ENCODE assay signal across 24 cellular contexts in the genomic region with DNA sequence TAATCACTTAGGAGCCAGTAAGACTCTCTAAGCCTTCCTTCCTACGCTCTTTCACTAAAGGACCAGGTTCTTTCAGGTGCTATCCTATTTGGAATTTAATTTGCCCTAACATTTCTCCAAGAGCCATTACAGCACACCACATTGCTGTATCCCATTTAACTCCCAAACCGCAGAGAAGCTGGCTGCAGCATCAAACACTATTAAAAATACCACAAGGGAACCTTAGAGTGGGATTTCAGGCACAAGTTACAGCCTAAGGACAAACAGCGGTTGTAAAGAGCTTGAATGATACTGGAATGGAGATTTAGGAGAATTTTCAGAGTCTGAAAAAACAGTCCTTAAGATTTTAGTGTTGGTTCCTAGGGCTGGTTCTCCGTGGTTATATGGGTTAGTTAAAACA.
"Had no signal": no experiment of that assay in that cellular context is flagged by ENCODE, and none has a peak within 500 bp of the region (broad histone marks: within the 10 kb centered on the region; RNA-seq: fewer than 3 reads in every experiment).

No MANE protein-coding gene starts in this region.

- H3K4me3 ChIP-seq: colonic mucosa, dorsolateral prefrontal cortex, esophagus muscularis mucosa, heart left ventricle, ovary, skin epidermis, tibial nerve, uterus had no signal

- H3K36me3 ChIP-seq: colonic mucosa, esophagus muscularis mucosa, heart left ventricle, ovary, tibial nerve, uterus had no signal

- H3K27me3 ChIP-seq: colonic mucosa, dorsolateral prefrontal cortex, esophagus muscularis mucosa, heart left ventricle, neutrophil, ovary, tibial nerve, uterus had no signal

- H3K4me1 ChIP-seq: colonic mucosa, tibial nerve, uterus had no signal

- FAIRE-seq: bronchial epithelial cell had no signal

- ATAC-seq: activated CD4-positive, CD25-positive, alpha-beta regulatory T cell treated with anti-CD3 and anti-CD28 coated beads, Interleukin-2, amount 50 U/mL, for 24 hours; activated T-cell treated with anti-CD3 and anti-CD28 coated beads, Interleukin-2, amount 50 U/mL, for 4 hours; effector memory CD8-positive, alpha-beta T cell; heart left ventricle; right cardiac atrium; stimulated activated effector memory CD8-positive, alpha-beta T cell treated with anti-CD3 and anti-CD28 coated beads, Interleukin-12 subunit alpha, Interleukin-12 subunit beta, amount 100 ng/mL, for 72 hours; stimulated activated naive CD8-positive, alpha-beta T cell treated with anti-CD3 and anti-CD28 coated beads, Interleukin-15, amount 100 ng/mL, for 72 hours had no signal

- DNase-seq: activated CD4-positive, alpha-beta T cell treated with anti-CD3 and anti-CD28 coated beads, Interleukin-2, amount 50 U/mL, for 1 hour; activated CD8-positive, alpha-beta memory T cell treated with anti-CD3 and anti-CD28 coated beads, Interleukin-2, amount 50 U/mL, for 48 hours; activated naive CD4-positive, alpha-beta T cell; activated naive CD8-positive, alpha-beta T cell treated with anti-CD3 and anti-CD28 coated beads, Interleukin-2, amount 10 ng/mL, durations not matched to agents 7 days and 5 days; activated T-cell treated with anti-CD3 and anti-CD28 coated beads, Interleukin-2, amount 50 U/mL, for 4 hours; amniotic stem cell; colonic mucosa; dorsolateral prefrontal cortex; effector memory CD8-positive, alpha-beta T cell; heart left ventricle; ovary; right cardiac atrium; stimulated activated CD4-positive, alpha-beta T cell treated with anti-CD3 and anti-CD28 coated beads, Interleukin-2, amount 100 ng/mL, for 24 hours; stimulated activated naive CD8-positive, alpha-beta T cell treated with anti-CD3 and anti-CD28 coated beads, Interleukin-15, amount 100 ng/mL, for 72 hours; T-helper 2 cell; uterus had no signal

- H3K27ac ChIP-seq: colonic mucosa, dorsolateral prefrontal cortex, esophagus muscularis mucosa, heart left ventricle, neutrophil, ovary, skin epidermis, tibial nerve, uterus, VCaP had no signal

- H3K9me3 ChIP-seq: colonic mucosa, esophagus muscularis mucosa, heart left ventricle, neutrophil, ovary, tibial nerve, uterus had no signal
